In genomic region chr21:41236361-41236973, GRCh38 we compare ENCODE assay signal across 1 cellular context.
TF ChIP-seq lines count a peak whose summit lies in the region.

No MANE protein-coding gene starts in this region.

TF ChIP-seq in SK-N-SH, 30 proteins besides CTCF, POLR2A, EP300 and RAD21 (continued from another document):
- TF ChIP-seq, protein P1, sequence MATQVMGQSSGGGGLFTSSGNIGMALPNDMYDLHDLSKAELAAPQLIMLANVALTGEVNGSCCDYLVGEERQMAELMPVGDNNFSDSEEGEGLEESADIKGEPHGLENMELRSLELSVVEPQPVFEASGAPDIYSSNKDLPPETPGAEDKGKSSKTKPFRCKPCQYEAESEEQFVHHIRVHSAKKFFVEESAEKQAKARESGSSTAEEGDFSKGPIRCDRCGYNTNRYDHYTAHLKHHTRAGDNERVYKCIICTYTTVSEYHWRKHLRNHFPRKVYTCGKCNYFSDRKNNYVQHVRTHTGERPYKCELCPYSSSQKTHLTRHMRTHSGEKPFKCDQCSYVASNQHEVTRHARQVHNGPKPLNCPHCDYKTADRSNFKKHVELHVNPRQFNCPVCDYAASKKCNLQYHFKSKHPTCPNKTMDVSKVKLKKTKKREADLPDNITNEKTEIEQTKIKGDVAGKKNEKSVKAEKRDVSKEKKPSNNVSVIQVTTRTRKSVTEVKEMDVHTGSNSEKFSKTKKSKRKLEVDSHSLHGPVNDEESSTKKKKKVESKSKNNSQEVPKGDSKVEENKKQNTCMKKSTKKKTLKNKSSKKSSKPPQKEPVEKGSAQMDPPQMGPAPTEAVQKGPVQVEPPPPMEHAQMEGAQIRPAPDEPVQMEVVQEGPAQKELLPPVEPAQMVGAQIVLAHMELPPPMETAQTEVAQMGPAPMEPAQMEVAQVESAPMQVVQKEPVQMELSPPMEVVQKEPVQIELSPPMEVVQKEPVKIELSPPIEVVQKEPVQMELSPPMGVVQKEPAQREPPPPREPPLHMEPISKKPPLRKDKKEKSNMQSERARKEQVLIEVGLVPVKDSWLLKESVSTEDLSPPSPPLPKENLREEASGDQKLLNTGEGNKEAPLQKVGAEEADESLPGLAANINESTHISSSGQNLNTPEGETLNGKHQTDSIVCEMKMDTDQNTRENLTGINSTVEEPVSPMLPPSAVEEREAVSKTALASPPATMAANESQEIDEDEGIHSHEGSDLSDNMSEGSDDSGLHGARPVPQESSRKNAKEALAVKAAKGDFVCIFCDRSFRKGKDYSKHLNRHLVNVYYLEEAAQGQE (IDR thresholded peaks at IDR 0.05; ENCODE audit: low read depth, low read length), result no peak
- no peak for TF ChIP-seq TEAD4 (IDR thresholded peaks at IDR 0.05; ENCODE audit: borderline replicate concordance, insufficient read depth)
- no peak for TF ChIP-seq CHD2 (IDR thresholded peaks at IDR 0.05; ENCODE audit: low read length, partially characterized antibody)
- no peak for TF ChIP-seq GATA2 (CRISPR knock-in tag; IDR thresholded peaks at IDR 0.05)
- TF ChIP-seq PBX3 (IDR thresholded peaks at IDR 0.05), result no peak
- no peak for TF ChIP-seq RFX5 (IDR thresholded peaks at IDR 0.05; ENCODE audit: low read length)
- no peak for TF ChIP-seq ELF1 (IDR thresholded peaks at IDR 0.05)
